In the genomic region with DNA sequence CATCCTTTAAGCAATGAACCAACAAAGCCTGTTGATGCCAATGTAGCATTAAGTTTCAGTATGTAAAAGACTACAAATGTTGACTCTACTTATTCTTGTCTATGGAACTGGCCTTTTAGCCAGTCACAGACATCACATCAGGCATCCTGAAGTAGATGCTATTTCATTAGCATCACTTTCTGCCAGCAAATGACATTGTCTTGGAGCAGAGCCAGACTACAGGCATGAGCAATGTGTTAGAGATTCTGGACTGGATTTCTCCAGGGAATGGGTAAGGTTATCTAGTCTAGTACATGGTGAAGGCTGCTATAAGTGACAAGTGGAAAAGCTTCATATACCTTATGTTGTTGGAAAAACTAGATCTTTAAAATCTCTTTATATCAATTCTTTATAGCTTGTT, we compare ENCODE assay signal across 11 cellular contexts.
DNase-seq lines count a peak whose midpoint lies in the region; ATAC-seq, FAIRE-seq and TF ChIP-seq lines count a peak whose summit lies in the region.
"Had no signal": no experiment of that assay in that cellular context is flagged by ENCODE, and none has a peak within 500 bp of the region (broad histone marks: within the 10 kb centered on the region; RNA-seq: fewer than 3 reads in every experiment).

No MANE protein-coding gene starts in this region.

- intact Hi-C loops in Right ventricle myocardium superior (cut with DNase I) = no loop called here

- H3K27me3 ChIP-seq in right atrium auricular region = no peaks in the 10 kb centered on the region
- no peaks in the 10 kb centered on the region for H3K27me3 ChIP-seq in H7 (ENCODE audit: control insufficient read depth, insufficient read depth, low read length)
- H3K27me3 ChIP-seq: hepatocyte, uterus had no signal

- no peaks in the 10 kb centered on the region for H3K4me1 ChIP-seq in right atrium auricular region
- H3K4me1 ChIP-seq: uterus had no signal

- no peak for FAIRE-seq in urothelium cell line (lab: Jason Lieb, UNC)

- CTCF ChIA-PET in RWPE1 (lab: Yijun Ruan, JAX) = interaction anchor here (0.6 kb wide), 1 partner anchor 28 kb away, joined by 3 read pairs; no protein-coding TSS in a partner anchor

- H3K27me3 Mint-ChIP-seq in glutamatergic neuron (ENCODE audit: unreplicated experiment) = peaks cover 2% of the 10 kb centered on the region

- no peaks in the 10 kb centered on the region for H3K36me3 ChIP-seq in right atrium auricular region
- H3K36me3 ChIP-seq in H7 (replicated peaks; ENCODE audit: control insufficient read depth, insufficient read depth, low read length) = no peaks in the 10 kb centered on the region
- H3K36me3 ChIP-seq: uterus had no signal

- peak; percentile 77 for ATAC-seq in Right ventricle myocardium superior (ENCODE audit: poor library complexity)
- no peak for ATAC-seq in HG02763 (IDR thresholded peaks at IDR 0.05; ENCODE audit: unreplicated experiment)
- ATAC-seq: naive thymus-derived CD4-positive, alpha-beta T cell had no signal

- no peak overlapping the region for H3K4me3 ChIP-seq in right atrium auricular region
- no peak overlapping the region for H3K4me3 ChIP-seq in H7 (ENCODE audit: insufficient read depth, low read depth, low read length)
- H3K4me3 ChIP-seq: hepatocyte, uterus had no signal

- H3K9me3 ChIP-seq in right atrium auricular region = no peaks in the 10 kb centered on the region
- H3K9me3 ChIP-seq: uterus had no signal

- no peaks in the 10 kb centered on the region for H3K36me3 Mint-ChIP-seq in glutamatergic neuron (ENCODE audit: unreplicated experiment)
- H3K36me3 Mint-ChIP-seq: naive thymus-derived CD4-positive, alpha-beta T cell had no signal

- DNase-seq in Right ventricle myocardium superior = no peak
- DNase-seq in right atrium auricular region (ENCODE audit: low spot score) = no peak
- peak; percentile 5 for DNase-seq in RWPE1 (ENCODE audit: low spot score)
- peak; percentile 27 for DNase-seq in fibroblast of the conjunctiva (ENCODE audit: low read depth)
- peak; percentile 11 for DNase-seq in urothelium cell line (ENCODE audit: low spot score)
- DNase-seq in H7 = no peak
- no peak for DNase-seq in glutamatergic neuron
- DNase-seq: naive thymus-derived CD4-positive, alpha-beta T cell; uterus had no signal

- H3K27ac ChIP-seq in right atrium auricular region (no peak overlapping the region), RWPE1 (no peak overlapping the region)
- H3K27ac ChIP-seq: hepatocyte, uterus had no signal

- H3K9me3 Mint-ChIP-seq in glutamatergic neuron (ENCODE audit: unreplicated experiment) = no peaks in the 10 kb centered on the region

- H3K4me3 Mint-ChIP-seq in glutamatergic neuron (ENCODE audit: unreplicated experiment) = no peak overlapping the region
- H3K4me3 Mint-ChIP-seq: naive thymus-derived CD4-positive, alpha-beta T cell had no signal

- POLR2A ChIA-PET in RWPE1 (lab: Yijun Ruan, JAX; ENCODE audit: low non-redundant PET) = no interaction called here

- TF ChIP-seq CTCF in right atrium auricular region (IDR thresholded peaks at IDR 0.05) (no peak), RWPE1 (conservative IDR thresholded peaks at IDR 0.05; ENCODE audit: low read depth) (no peak), glutamatergic neuron (IDR thresholded peaks at IDR 0.05; ENCODE audit: partially characterized antibody, unreplicated experiment) (no peak)

- peaks cover 14% of the 10 kb centered on the region for H3K4me1 Mint-ChIP-seq in glutamatergic neuron (ENCODE audit: low read depth, unreplicated experiment)
- H3K4me1 Mint-ChIP-seq: naive thymus-derived CD4-positive, alpha-beta T cell had no signal

- no peak overlapping the region for H3K27ac Mint-ChIP-seq in glutamatergic neuron (ENCODE audit: unreplicated experiment)
- H3K27ac Mint-ChIP-seq: naive thymus-derived CD4-positive, alpha-beta T cell had no signal

Comparison
In these comparisons a context has a peak if more than half of its experiments do, and no peak if none do; other contexts are left out.
1. DNase-seq: peak in RWPE1 (single experiment), fibroblast of the conjunctiva (single experiment) and urothelium cell line (single experiment); none in Right ventricle myocardium superior (single experiment), right atrium auricular region (single experiment), H7 (single experiment) and glutamatergic neuron (single experiment).